Comparison of ENCODE assay signal across 25 cellular contexts in the genomic region with DNA sequence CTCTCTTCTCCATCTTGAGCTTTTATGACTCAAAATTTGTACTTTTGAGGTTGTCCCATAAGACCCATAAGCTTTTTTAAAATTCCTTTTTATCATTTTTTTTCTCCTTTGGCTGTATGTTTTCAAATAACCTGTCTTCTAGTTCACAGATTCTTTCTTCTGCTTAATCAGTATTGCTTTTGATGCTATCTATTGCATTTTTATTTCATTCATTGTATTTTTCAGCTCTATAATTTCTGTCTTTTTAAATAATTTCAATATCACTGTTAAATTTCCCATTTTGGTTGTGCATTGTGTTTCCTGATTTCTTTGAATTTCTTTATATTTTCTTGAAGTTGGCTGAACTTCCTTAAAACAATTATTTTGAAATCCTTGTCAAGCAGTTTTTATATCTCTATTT. TPM values are rescaled to one million over a fixed set of nuclear protein-coding genes. Genes with fewer than 3 reads are reported as not detected.
DNase-seq lines count a peak whose midpoint lies in the region; ATAC-seq, FAIRE-seq and TF ChIP-seq lines count a peak whose summit lies in the region.
"Had no signal": no experiment of that assay in that cellular context is flagged by ENCODE, and none has a peak within 500 bp of the region (broad histone marks: within the 10 kb centered on the region; RNA-seq: fewer than 3 reads in every experiment).

No MANE protein-coding gene starts in this region.

- H3K27ac ChIP-seq in HepG2 (ENCODE audit: extremely low read length, insufficient read depth, low read length) (no peak overlapping the region), right lobe of liver (no peak overlapping the region)
- H3K27ac ChIP-seq: BLaER1 had no signal

- no peaks in the 10 kb centered on the region; a peak in 1 of 5 replicates for H3K27me3 ChIP-seq in HepG2 (ENCODE audit: control insufficient read depth in 1 of 2, insufficient read depth in 2 of 2, low read length in 2 of 2)
- H3K27me3 ChIP-seq in right lobe of liver: no peaks in the 10 kb centered on the region
- H3K27me3 ChIP-seq: BE2C, BLaER1 had no signal

- no peak for TF ChIP-seq POLR2A in HepG2 (IDR thresholded peaks at IDR 0.05; ENCODE audit: insufficient read depth in 1 of 2, low read depth in 2 of 2, low read length in 2 of 2)
- TF ChIP-seq POLR2A in right lobe of liver (IDR thresholded peaks at IDR 0.05): no peak

- BruUV-seq in HepG2 (replicated peaks; lab: Mats Ljungman, UMichigan): no TSS peak

- H3K4me2 ChIP-seq in HepG2 (ENCODE audit: low read depth, low read length): no peak overlapping the region
- H3K4me2 ChIP-seq: BLaER1 had no signal

- no peaks in the 10 kb centered on the region for H3K79me2 ChIP-seq in HepG2 (ENCODE audit: insufficient read depth, low read length)

- ATAC-seq in HepG2 (no peak), right lobe of liver (no peak), HG03439 (IDR thresholded peaks at IDR 0.05; ENCODE audit: unreplicated experiment) (no peak)

- no peak overlapping the region for H3K4me3 ChIP-seq in HepG2 (replicated peaks in 1 of 3; ENCODE audit: insufficient read depth in 1 of 3, low read depth in 2 of 3, low read length in 3 of 3)
- no peak overlapping the region for H3K4me3 ChIP-seq in right lobe of liver
- H3K4me3 ChIP-seq: BLaER1 had no signal

- TF ChIP-seq RAD21 in HepG2 (CRISPR knock-in tag; IDR thresholded peaks at IDR 0.05): no peak

- TF ChIP-seq EP300 in HepG2 (IDR thresholded peaks at IDR 0.05; ENCODE audit: low read depth in 2 of 2, low read length in 2 of 2): no peak
- no peak for TF ChIP-seq EP300 in HepG2 (CRISPR knock-in tag; IDR thresholded peaks at IDR 0.05; ENCODE audit: borderline replicate concordance)

- no peak overlapping the region for H3K9ac ChIP-seq in HepG2 (ENCODE audit: insufficient read depth, low read depth, low read length)
- H3K9ac ChIP-seq: BLaER1 had no signal

- TF ChIP-seq CTCF in HepG2 (CRISPR knock-in tag; IDR thresholded peaks at IDR 0.05): no peak
- no peak for TF ChIP-seq CTCF in right lobe of liver (IDR thresholded peaks at IDR 0.05)

- H4K20me1 ChIP-seq in HepG2 (ENCODE audit: insufficient read depth, low read length): no peaks in the 10 kb centered on the region
- H4K20me1 ChIP-seq: BLaER1 had no signal

- FAIRE-seq in HepG2 (lab: Jason Lieb, UNC) (no peak), islet of Langerhans (lab: Jason Lieb, UNC) (peak; percentile 9)
- FAIRE-seq: A204.1, D721Med, G401.6, GM12891, GM19239 had no signal

- DNase-seq in HepG2 (ENCODE audit: low spot score): no peak
- no peak for DNase-seq in right lobe of liver
- peak; percentile 17 for DNase-seq in OCI-M1 (lab: John Stamatoyannopoulos, UW)
- DNase-seq in COLO829 (ENCODE audit: low spot score): no peak
- DNase-seq in NOMO-1 (lab: John Stamatoyannopoulos, UW; ENCODE audit: unreplicated experiment in 2 of 2): no peak
- DNase-seq: 8988T; ACHN; BE2C; C1 segment of cervical spinal cord; Caco-2; Calu3; CD4-positive, alpha-beta memory T cell; CD4-positive, CD25-positive, alpha-beta regulatory T cell; CD8-positive, alpha-beta memory T cell; DMS79 treated with DMSO at 0.1 percent for 48 hours; GF-D8 had no signal

- in situ Hi-C loops in HepG2 (cut with HindIII; ENCODE audit: extremely low pct_ligation_motif_present, low pct_unique_long_range_greater_than_20kb): no loop called here

- H3K9me3 ChIP-seq in HepG2 (ENCODE audit: low read length) (peaks cover 16% of the 10 kb centered on the region; the same call in 1 of the 2 replicates), right lobe of liver (no peaks in the 10 kb centered on the region)
- H3K9me3 ChIP-seq: BE2C had no signal

- POLR2A ChIA-PET in HepG2 (lab: Yijun Ruan, JAX): no interaction called here

- CTCF ChIA-PET in HepG2 (lab: Yijun Ruan, JAX; ENCODE audit: low intra/inter-chr PET ratio, low total read pairs): no interaction called here

- H3K4me1 ChIP-seq in HepG2 (ENCODE audit: insufficient read depth, low read length) (no peaks in the 10 kb centered on the region), right lobe of liver (peaks cover 0 to 19% (median 0%) of the 10 kb centered on the region in 4 donors)
- H3K4me1 ChIP-seq: BE2C, Caco-2 had no signal

- intact Hi-C loops in HepG2 (cut with micrococcal nuclease; ENCODE audit: unreplicated experiment) (no loop called here), right lobe of liver (cut with DNase I) (no loop called here)

- H3K36me3 ChIP-seq in HepG2 (replicated peaks in 1 of 2; ENCODE audit: control insufficient read depth in 1 of 2, insufficient read depth in 2 of 2, low read length in 2 of 2): no peaks in the 10 kb centered on the region
- H3K36me3 ChIP-seq in right lobe of liver: no peaks in the 10 kb centered on the region
- H3K36me3 ChIP-seq: BE2C, BLaER1 had no signal

- no peak overlapping the region for H2AFZ ChIP-seq in HepG2 (ENCODE audit: low read length)

TF ChIP-seq in HepG2, 621 proteins besides CTCF, POLR2A, EP300 and RAD21:
- TF ChIP-seq RNF2 (conservative IDR thresholded peaks at IDR 0.05; ENCODE audit: low read depth) (no peak), ZNF160 (CRISPR knock-in tag; IDR thresholded peaks at IDR 0.05) (0 out of 2 replicates have a peak, but pooled peaks have one; percentile 52)
TF ChIP-seq in HepG2: peak in this region for 1.

RNA-seq across cellular contexts. Expression of a gene that starts 4.8 kb away (rescaled TPM):
- not detected in 2 replicates for total RNA-seq in HepG2 (2016; rRNA removed; fragmentation: Illumina TruSeq; extraction: Trizol)
- total RNA-seq in HepG2 (2016; cell fraction: cytosol; rRNA removed; fragmentation: Illumina TruSeq; extraction: Trizol; ENCODE audit: low read depth): not detected in 2 replicates
- not detected in 2 replicates for total RNA-seq in HepG2 (2016; cell fraction: insoluble cytoplasmic fraction; rRNA removed; fragmentation: Illumina TruSeq; extraction: Trizol)
- total RNA-seq in HepG2 (2016; cell fraction: membrane; rRNA removed; fragmentation: Illumina TruSeq; extraction: Trizol): not detected in 2 replicates
- total RNA-seq in HepG2 (2016; cell fraction: nucleus; rRNA removed; fragmentation: Illumina TruSeq; extraction: Trizol): not detected in 2 replicates
- not detected in 2 replicates for polyA plus RNA-seq in HepG2 (2011; rRNA removed)
- polyA plus RNA-seq in HepG2 (2011; cell fraction: cytosol; rRNA removed): not detected in 2 replicates
- not detected in 2 replicates for polyA plus RNA-seq in HepG2 (2011; cell fraction: nucleus; rRNA removed)
- not detected in 2 replicates for polyA plus RNA-seq in HepG2 (2012)
- polyA plus RNA-seq in HepG2 (2016; cell fraction: cytosol; fragmentation: Illumina TruSeq; extraction: Trizol; ENCODE audit: low read depth): not detected in 2 replicates
- not detected in 2 replicates for polyA plus RNA-seq in HepG2 (2016; cell fraction: insoluble cytoplasmic fraction; fragmentation: Illumina TruSeq; extraction: Trizol; ENCODE audit: low read depth)
- polyA plus RNA-seq in HepG2 (2016; cell fraction: membrane; fragmentation: Illumina TruSeq; extraction: Trizol; ENCODE audit: low read depth): not detected in 2 replicates
- polyA plus RNA-seq in HepG2 (2016; cell fraction: nucleus; fragmentation: Illumina TruSeq; extraction: Trizol; ENCODE audit: insufficient read depth, low read depth): not detected in 2 replicates
- polyA minus RNA-seq in HepG2 (2011; rRNA and poly(A)+ RNA removed; ENCODE audit: low replicate concordance): 0.19 TPM in 1 of 2 replicates, not detected in the other
- not detected in 2 replicates for polyA minus RNA-seq in HepG2 (2011; cell fraction: cytosol; rRNA and poly(A)+ RNA removed)
- polyA minus RNA-seq in HepG2 (2011; cell fraction: nucleus; rRNA and poly(A)+ RNA removed): not detected in 2 replicates
- 10 to 100 TPM; 26.7 to 62.0 (median 37.8) TPM for total RNA-seq in right lobe of liver
- total RNA-seq: CD4-positive, alpha-beta memory T cell; CD4-positive, CD25-positive, alpha-beta regulatory T cell; CD8-positive, alpha-beta memory T cell had no signal
- polyA plus RNA-seq: CD14-positive monocyte; CD4-positive, alpha-beta memory T cell; CD4-positive, CD25-positive, alpha-beta regulatory T cell; CD8-positive, alpha-beta memory T cell had no signal

Comparison
In these comparisons a context has a peak if more than half of its experiments do, and no peak if none do; other contexts are left out.
1. RNA of a gene that starts 4.8 kb away (total RNA-seq): 26.7 to 62.0 TPM in right lobe of liver; not detected in HepG2; every median in the first group is over 10 times any median in the second.